In genomic region chr11:83680351-83680750, GRCh38 we compare ENCODE assay signal across 21 cellular contexts.
DNase-seq lines count a peak whose midpoint lies in the region; ATAC-seq and TF ChIP-seq lines count a peak whose summit lies in the region.
"Had no signal": no experiment of that assay in that cellular context is flagged by ENCODE, and none has a peak within 500 bp of the region (broad histone marks: within the 10 kb centered on the region; RNA-seq: fewer than 3 reads in every experiment).

No MANE protein-coding gene starts in this region.

- DNase-seq in NCI-H510A treated with DMSO at 0.1 percent for 48 hours (lab: John Stamatoyannopoulos, UW) = peak; percentile 14
- no peak for DNase-seq in NCI-H510A (lab: John Stamatoyannopoulos, UW)
- peak; percentile 67 to 90 for DNase-seq in NCI-H524 (lab: John Stamatoyannopoulos, UW)
- no peak for DNase-seq in prostate gland (ENCODE audit: low spot score)
- no peak for DNase-seq in right atrium auricular region (ENCODE audit: low spot score)
- DNase-seq in body of pancreas = no peak
- DNase-seq: activated B cell treated with CpG ODN at 0.5 μM for 24 hours; activated CD8-positive, alpha-beta T cell treated with anti-CD3 and anti-CD28 coated beads for 36 hours; activated naive CD4-positive, alpha-beta T cell treated with Interleukin-2 at 50 U/mL for 16 hours; activated T-cell treated with anti-CD3 and anti-CD28 coated beads, Interleukin-2, amount 50 U/mL, for 24 hours; esophagus squamous epithelium; GDM1; H7; left cardiac atrium; midbrain; PC-9; stimulated activated CD4-positive, alpha-beta T cell treated with anti-CD3 and anti-CD28 coated beads, Interleukin-4, amount 100 ng/mL, for 24 hours had no signal

- H3K36me3 ChIP-seq in prostate gland (no peaks in the 10 kb centered on the region), right atrium auricular region (no peaks in the 10 kb centered on the region), body of pancreas (replicated peaks in 1 of 2; ENCODE audit: insufficient read depth in 1 of 2, low read depth in 2 of 2) (no peaks in the 10 kb centered on the region)
- H3K36me3 ChIP-seq: esophagus squamous epithelium, SJSA1 had no signal

- H3K4me3 ChIP-seq in prostate gland (no peak overlapping the region), right atrium auricular region (no peak overlapping the region), body of pancreas (no peak overlapping the region)
- H3K4me3 ChIP-seq: A549, PC-9, SJSA1 had no signal

- TF ChIP-seq POLR2A in prostate gland (IDR thresholded peaks at IDR 0.05) (no peak), body of pancreas (IDR thresholded peaks at IDR 0.05) (no peak)

- TF ChIP-seq CTCF in prostate gland (IDR thresholded peaks at IDR 0.05) = no peak
- no peak for TF ChIP-seq CTCF in right atrium auricular region (IDR thresholded peaks at IDR 0.05)
- TF ChIP-seq CTCF in body of pancreas (IDR thresholded peaks at IDR 0.05) = no peak

- H3K4me1 ChIP-seq in prostate gland (replicated peaks) = no peaks in the 10 kb centered on the region
- H3K4me1 ChIP-seq in right atrium auricular region = no peaks in the 10 kb centered on the region
- no peaks in the 10 kb centered on the region for H3K4me1 ChIP-seq in body of pancreas
- H3K4me1 ChIP-seq: A549, SJSA1 had no signal

- ATAC-seq in SK-N-SH treated with all-trans-retinoic acid at 6 μM for 48 hours (no peak; the same call in 2 of the 3 replicates), GM21390 (IDR thresholded peaks at IDR 0.05; ENCODE audit: unreplicated experiment) (no peak), body of pancreas (no peak)
- ATAC-seq: A549; activated CD8-positive, alpha-beta T cell treated with anti-CD3 and anti-CD28 coated beads for 36 hours had no signal

- H3K9me3 ChIP-seq in prostate gland = no peaks in the 10 kb centered on the region
- no peaks in the 10 kb centered on the region for H3K9me3 ChIP-seq in right atrium auricular region
- no peaks in the 10 kb centered on the region for H3K9me3 ChIP-seq in body of pancreas
- H3K9me3 ChIP-seq: A549, esophagus squamous epithelium, SJSA1 had no signal

- intact Hi-C loops in prostate gland (cut with DNase I) = no loop called here
- intact Hi-C loops in body of pancreas (cut with DNase I) = no loop called here

- 45% methylated on average over 2 of the region's 2 CpGs for WGBS in prostate gland
- 65 to 75% methylated on average over 2 of the region's 2 CpGs for WGBS in body of pancreas, 2 donors

- H3K27ac ChIP-seq in prostate gland (no peak overlapping the region), right atrium auricular region (no peak overlapping the region), body of pancreas (no peak overlapping the region)
- H3K27ac ChIP-seq: A549, PC-9, SJSA1 had no signal

- no peaks in the 10 kb centered on the region for H3K27me3 ChIP-seq in prostate gland (replicated peaks; ENCODE audit: insufficient read depth)
- H3K27me3 ChIP-seq in right atrium auricular region = no peaks in the 10 kb centered on the region
- no peaks in the 10 kb centered on the region for H3K27me3 ChIP-seq in body of pancreas
- H3K27me3 ChIP-seq: esophagus squamous epithelium, SJSA1 had no signal

TF ChIP-seq in SK-N-SH treated with all-trans-retinoic acid at 6 μM for 48 hours, 23 proteins besides CTCF, POLR2A, EP300 and RAD21:
- TF ChIP-seq TOX (CRISPR knock-in tag; IDR thresholded peaks at IDR 0.05; ENCODE audit: borderline replicate concordance) (no peak), ZFP30 (CRISPR knock-in tag; IDR thresholded peaks at IDR 0.05) (no peak), CSDC2 (CRISPR knock-in tag; IDR thresholded peaks at IDR 0.05) (no peak), TCF4 (CRISPR knock-in tag; IDR thresholded peaks at IDR 0.05; ENCODE audit: borderline replicate concordance) (peak; percentile 20; the same call in 1 of the 2 replicates), ISL1 (CRISPR knock-in tag; IDR thresholded peaks at IDR 0.05) (peak; percentile 21; the same call in 1 of the 2 replicates), PATZ1 (CRISPR knock-in tag; IDR thresholded peaks at IDR 0.05; ENCODE audit: borderline replicate concordance) (no peak)

Comparison
In these comparisons a context has a peak if more than half of its experiments do, and no peak if none do; other contexts are left out.
1. DNase-seq: peak in NCI-H510A treated with DMSO at 0.1 percent for 48 hours (single experiment) and NCI-H524 (2 of 2); none in NCI-H510A (single experiment), prostate gland (single experiment), right atrium auricular region (single experiment) and body of pancreas (0 of 4).